33 cellular contexts compared by ENCODE assay signal in genomic region chr2:122528061-122528460, GRCh38.
DNase-seq lines count a peak whose midpoint lies in the region; ATAC-seq and TF ChIP-seq lines count a peak whose summit lies in the region.
"Had no signal": no experiment of that assay in that cellular context is flagged by ENCODE, and none has a peak within 500 bp of the region (broad histone marks: within the 10 kb centered on the region; RNA-seq: fewer than 3 reads in every experiment).

No MANE protein-coding gene starts in this region.

- DNase-seq in mammary epithelial cell (peak; percentile 61), MCF 10A (ENCODE audit: unreplicated experiment) (no peak), astrocyte of the spinal cord (ENCODE audit: low read depth, low spot score) (peak; percentile 2), iris pigment epithelial cell (ENCODE audit: low read depth) (peak; percentile 26), NCI-H2196 (lab: John Stamatoyannopoulos, UW; ENCODE audit: unreplicated experiment) (no peak), HPDE6-E6E7 (ENCODE audit: extremely low spot score) (no peak), inferior parietal cortex (ENCODE audit: extremely low spot score) (no peak)
- DNase-seq: activated CD4-positive, alpha-beta T cell treated with anti-CD3 and anti-CD28 coated beads for 4 hours; COR-L47; dermis blood vessel endothelial cell; endodermal cell; foreskin melanocyte; GF-D8; heart right ventricle; Kasumi-1; lower lobe of right lung; mucosa of descending colon; natural killer cell; NCI-H1436 treated with DMSO at 0.1 percent for 48 hours; NCI-H345; SHP77 treated with DMSO at 0.1 percent for 48 hours; substantia nigra had no signal

- no peak overlapping the region for H3K27ac Mint-ChIP-seq in MCF 10A (ENCODE audit: low read depth, unreplicated experiment)
- H3K27ac Mint-ChIP-seq: activated naive CD4-positive, alpha-beta T cell treated with anti-CD3 and anti-CD28 coated beads, Interleukin-2, amount 50 U/mL, for 72 hours; endodermal cell; natural killer cell; stimulated activated memory B cell treated with anti-CD40 and anti-IgM and Interleukin-4, amounts not matched to agents 10 μg/mL and 1 μg/mL and 100 μg/mL, for 72 hours; type B pancreatic cell had no signal

- peaks cover 5% of the 10 kb centered on the region for H3K9me3 ChIP-seq in mammary epithelial cell (replicated peaks; ENCODE audit: insufficient read depth, low read length)
- H3K9me3 ChIP-seq: HAP-1, lower lobe of right lung, mucosa of descending colon had no signal

- no peak for ATAC-seq in GM18519 (IDR thresholded peaks at IDR 0.05; ENCODE audit: low FRiP score, unreplicated experiment)
- ATAC-seq: activated naive CD4-positive, alpha-beta T cell treated with anti-CD3 and anti-CD28 coated beads, Interleukin-2, amount 50 U/mL, for 72 hours; esophagus mucosa; heart right ventricle; lower lobe of right lung; mucosa of descending colon; natural killer cell; Panc1; stimulated activated memory B cell treated with anti-CD40 and anti-IgM and Interleukin-4, amounts not matched to agents 10 μg/mL and 1 μg/mL and 100 μg/mL, for 72 hours had no signal

- H4K20me1 ChIP-seq in mammary epithelial cell (ENCODE audit: insufficient read depth, low read length), result no peaks in the 10 kb centered on the region

- no peak overlapping the region for H3K9ac ChIP-seq in mammary epithelial cell (ENCODE audit: insufficient read depth, low read length)

- POLR2A ChIA-PET in MCF 10A (lab: Yijun Ruan, JAX), result no interaction called here

- H3K27me3 ChIP-seq in mammary epithelial cell (ENCODE audit: insufficient read depth, low read length), result no peaks in the 10 kb centered on the region
- H3K27me3 ChIP-seq: heart right ventricle had no signal

- H3K4me2 ChIP-seq in mammary epithelial cell (ENCODE audit: insufficient read depth, low read depth, low read length), result no peak overlapping the region

- no peak overlapping the region for H3K4me3 ChIP-seq in mammary epithelial cell (replicated peaks in 1 of 3; ENCODE audit: insufficient read depth in 1 of 3, low read depth in 2 of 3, low read length in 3 of 3)
- no peak overlapping the region for H3K4me3 ChIP-seq in astrocyte of the spinal cord (ENCODE audit: low read depth, low read length)
- H3K4me3 ChIP-seq: HAP-1, heart right ventricle, lower lobe of right lung, mucosa of descending colon had no signal

- H3K27ac ChIP-seq in mammary epithelial cell (ENCODE audit: insufficient read depth, low read depth, low read length), result no peak overlapping the region
- H3K27ac ChIP-seq: 22Rv1, C4-2B, heart right ventricle, lower lobe of right lung, VCaP had no signal

- H3K27me3 Mint-ChIP-seq in MCF 10A (ENCODE audit: insufficient read depth, unreplicated experiment), result no peaks in the 10 kb centered on the region
- H3K27me3 Mint-ChIP-seq: central memory CD8-positive, alpha-beta T cell; stimulated activated memory B cell treated with anti-CD40 and anti-IgM and Interleukin-4, amounts not matched to agents 10 μg/mL and 1 μg/mL and 100 μg/mL, for 72 hours; type B pancreatic cell had no signal

- intact Hi-C loops in mammary epithelial cell (cut with micrococcal nuclease) (no loop called here), MCF 10A (cut with micrococcal nuclease) (no loop called here)

- H3K36me3 ChIP-seq in mammary epithelial cell (ENCODE audit: insufficient read depth, low read length), result no peaks in the 10 kb centered on the region
- H3K36me3 ChIP-seq: HAP-1, heart right ventricle, lower lobe of right lung had no signal

- H2AFZ ChIP-seq in mammary epithelial cell (ENCODE audit: low read depth, low read length), result no peak overlapping the region

- TF ChIP-seq CTCF in mammary epithelial cell (conservative IDR thresholded peaks at IDR 0.05 in 1 of 2, IDR thresholded peaks at IDR 0.05 in 1 of 2; ENCODE audit: extremely low read depth in 1 of 2, insufficient read depth in 1 of 2, low read depth in 1 of 2, low read length in 2 of 2) (no peak), MCF 10A (IDR thresholded peaks at IDR 0.05; ENCODE audit: unreplicated experiment) (no peak), astrocyte of the spinal cord (IDR thresholded peaks at IDR 0.05; ENCODE audit: low read depth, low read length) (no peak)

- no peaks in the 10 kb centered on the region for H3K9me3 Mint-ChIP-seq in MCF 10A (ENCODE audit: unreplicated experiment)
- H3K9me3 Mint-ChIP-seq: endodermal cell, type B pancreatic cell had no signal

- WGBS in mammary epithelial cell (ENCODE audit: low coverage, missing lambda C conversion rate), result 81% methylated on average over 3 of the region's 3 CpGs

- BruUV-seq in mammary epithelial cell (replicated peaks; lab: Mats Ljungman, UMichigan), result no TSS peak
- no TSS peak for BruUV-seq in MCF 10A (replicated peaks; lab: Mats Ljungman, UMichigan)

- no peaks in the 10 kb centered on the region for H3K4me1 ChIP-seq in mammary epithelial cell (ENCODE audit: insufficient read depth, low read length)
- H3K4me1 ChIP-seq: HAP-1, heart right ventricle, lower lobe of right lung had no signal

- dilution Hi-C loops in mammary epithelial cell (cut with HindIII; ENCODE audit: low sequenced_read_pairs), result no loop called here

- H3K4me1 Mint-ChIP-seq in MCF 10A (ENCODE audit: insufficient read depth, unreplicated experiment), result no peaks in the 10 kb centered on the region
- H3K4me1 Mint-ChIP-seq: central memory CD8-positive, alpha-beta T cell; natural killer cell; stimulated activated memory B cell treated with anti-CD40 and anti-IgM and Interleukin-4, amounts not matched to agents 10 μg/mL and 1 μg/mL and 100 μg/mL, for 72 hours had no signal

- no peaks in the 10 kb centered on the region for H3K36me3 Mint-ChIP-seq in MCF 10A (ENCODE audit: insufficient read depth, unreplicated experiment)
- H3K36me3 Mint-ChIP-seq: activated naive CD4-positive, alpha-beta T cell treated with anti-CD3 and anti-CD28 coated beads, Interleukin-2, amount 50 U/mL, for 72 hours; natural killer cell; stimulated activated memory B cell treated with anti-CD40 and anti-IgM and Interleukin-4, amounts not matched to agents 10 μg/mL and 1 μg/mL and 100 μg/mL, for 72 hours; type B pancreatic cell had no signal

- H3K79me2 ChIP-seq in mammary epithelial cell (ENCODE audit: insufficient read depth, low read length), result no peaks in the 10 kb centered on the region

- CTCF ChIA-PET in mammary epithelial cell (lab: Charles Lee; ENCODE audit: low non-redundant PET) (no interaction called here), MCF 10A (lab: Yijun Ruan, JAX) (interaction anchor here (0.6 to 0.7 kb wide), 2 partner anchors 47 to 110 kb away, joined by 4 read pairs; no protein-coding TSS in a partner anchor)

- no peak overlapping the region for H3K4me3 Mint-ChIP-seq in MCF 10A (ENCODE audit: unreplicated experiment)
- H3K4me3 Mint-ChIP-seq: central memory CD8-positive, alpha-beta T cell; endodermal cell; natural killer cell; stimulated activated memory B cell treated with anti-CD40 and anti-IgM and Interleukin-4, amounts not matched to agents 10 μg/mL and 1 μg/mL and 100 μg/mL, for 72 hours; type B pancreatic cell had no signal

- in situ Hi-C loops in mammary epithelial cell (cut with MboI; ENCODE audit: low sequenced_read_pairs in 2 of 2) (no loop called here), astrocyte of the spinal cord (cut with HindIII; ENCODE audit: low sequenced_read_pairs) (no loop called here)

Comparison
In these comparisons a context has a peak if more than half of its experiments do, and no peak if none do; other contexts are left out.
1. DNase-seq: peak in mammary epithelial cell (single experiment), astrocyte of the spinal cord (single experiment) and iris pigment epithelial cell (single experiment); none in MCF 10A (single experiment), NCI-H2196 (single experiment), HPDE6-E6E7 (single experiment) and inferior parietal cortex (single experiment).